In the genomic region with DNA sequence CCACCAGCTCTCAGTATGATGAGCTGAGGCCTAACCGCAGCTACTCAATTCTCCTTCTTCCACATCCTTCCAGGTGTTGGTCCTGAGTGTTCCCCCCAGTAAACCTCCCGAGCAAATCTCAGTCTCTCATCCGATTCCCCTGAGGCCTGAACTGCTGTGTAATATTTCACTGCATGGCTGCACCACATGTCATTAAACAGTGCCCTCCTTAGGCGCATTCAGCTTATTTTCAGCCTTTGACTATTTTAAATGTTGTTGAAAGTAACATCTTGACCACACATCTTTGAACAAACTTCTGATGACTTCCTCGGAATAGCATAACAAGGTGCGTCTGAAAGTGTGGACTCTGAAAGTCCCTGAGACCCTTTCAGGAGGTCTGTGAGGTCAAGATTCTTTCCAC, we compare ENCODE assay signal across 27 cellular contexts.
"Had no signal": no experiment of that assay in that cellular context is flagged by ENCODE, and none has a peak within 500 bp of the region (broad histone marks: within the 10 kb centered on the region; RNA-seq: fewer than 3 reads in every experiment).

No MANE protein-coding gene starts in this region.

- DNase-seq: cortex of kidney; effector CD8-positive, alpha-beta T cell; effector memory CD8-positive, alpha-beta T cell; endodermal cell; erythroblast; esophagus squamous epithelium; foreskin fibroblast; foreskin melanocyte; gastrocnemius medialis; glutamatergic neuron; head of caudate nucleus; heart right ventricle; hippocampal formation; left cardiac atrium; left lung; left ventricle myocardium superior; lower lobe of right lung; mesenchymal stem cell; mucosa of descending colon; naive B cell had no signal

- H3K9me3 Mint-ChIP-seq: dendritic cell treated with granulocyte-macrophage colony-stimulating factor and Interleukin-4, amounts not matched to agents 40 ng/mL and 50 ng/mL, for 4 days; endodermal cell; mesothelial cell of epicardium had no signal

- H3K36me3 ChIP-seq: esophagus squamous epithelium, gastrocnemius medialis, heart right ventricle, left lung, lower lobe of right lung had no signal

- H3K36me3 Mint-ChIP-seq: mesothelial cell of epicardium had no signal

- H3K4me3 Mint-ChIP-seq: dendritic cell treated with granulocyte-macrophage colony-stimulating factor and Interleukin-4, amounts not matched to agents 40 ng/mL and 50 ng/mL, for 4 days; effector memory CD8-positive, alpha-beta T cell; endodermal cell; mesothelial cell of epicardium; naive B cell had no signal

- H3K4me1 Mint-ChIP-seq: endodermal cell, naive B cell had no signal

- H3K4me1 ChIP-seq: esophagus squamous epithelium, gastrocnemius medialis, heart right ventricle, left lung, lower lobe of right lung had no signal

- H3K27me3 ChIP-seq: gastrocnemius medialis had no signal

- H3K27ac Mint-ChIP-seq: dendritic cell treated with granulocyte-macrophage colony-stimulating factor and Interleukin-4, amounts not matched to agents 40 ng/mL and 50 ng/mL, for 4 days; effector memory CD8-positive, alpha-beta T cell; endodermal cell; mesothelial cell of epicardium; naive B cell had no signal

- H3K4me3 ChIP-seq: esophagus squamous epithelium, gastrocnemius medialis, heart right ventricle, left lung, lower lobe of right lung, mucosa of descending colon had no signal

- H3K9me3 ChIP-seq: esophagus squamous epithelium, gastrocnemius medialis, heart right ventricle, left lung, lower lobe of right lung, mucosa of descending colon had no signal

- H3K27ac ChIP-seq: epithelial cell of prostate, esophagus squamous epithelium, gastrocnemius medialis, heart right ventricle, left lung, lower lobe of right lung had no signal

- ATAC-seq: effector memory CD8-positive, alpha-beta T cell; esophagus mucosa; gastrocnemius medialis; heart right ventricle; left cardiac atrium; left lung; left ventricle myocardium superior; lower lobe of right lung; mucosa of descending colon had no signal

- FAIRE-seq: endometrium, islet of Langerhans, keratinocyte had no signal
